Comparison of ENCODE assay signal across 8 cellular contexts in genomic region chr17:77542551-77543490, GRCh38.
DNase-seq lines count a peak whose midpoint lies in the region; ATAC-seq and TF ChIP-seq lines count a peak whose summit lies in the region.

No MANE protein-coding gene starts in this region.

- no peaks in the 10 kb centered on the region for H3K9me2 ChIP-seq in SK-N-SH

- peak in 1 of 2 experiments; percentile 69; a peak in 1 of 4 replicates for TF ChIP-seq EP300 in SK-N-SH (IDR thresholded peaks at IDR 0.05; ENCODE audit: borderline replicate concordance in 1 of 2, low read depth in 1 of 2, low read length in 1 of 2)

- H3K36me3 Mint-ChIP-seq in activated naive CD8-positive, alpha-beta T cell treated with anti-CD3 and anti-CD28 coated beads for 36 hours = no peaks in the 10 kb centered on the region
- no peaks in the 10 kb centered on the region for H3K36me3 Mint-ChIP-seq in progenitor cell of endocrine pancreas (ENCODE audit: insufficient read depth)

- peaks cover 2% of the 10 kb centered on the region for H3K4me1 Mint-ChIP-seq in activated naive CD8-positive, alpha-beta T cell treated with anti-CD3 and anti-CD28 coated beads for 36 hours
- H3K4me1 Mint-ChIP-seq in progenitor cell of endocrine pancreas (ENCODE audit: low read depth) = peaks cover 4% of the 10 kb centered on the region

- peaks cover 4% of the 10 kb centered on the region for H3K27me3 Mint-ChIP-seq in activated naive CD8-positive, alpha-beta T cell treated with anti-CD3 and anti-CD28 coated beads for 36 hours
- H3K27me3 Mint-ChIP-seq in progenitor cell of endocrine pancreas = peaks cover 63% of the 10 kb centered on the region

- peak; percentile 64 for DNase-seq in GDM1 (lab: John Stamatoyannopoulos, UW)
- DNase-seq in NCI-H1092 treated with DMSO at 0.1 percent for 48 hours (lab: John Stamatoyannopoulos, UW) = peak; percentile 80
- DNase-seq in SK-N-SH = peak; percentile 94
- DNase-seq in activated naive CD8-positive, alpha-beta T cell treated with anti-CD3 and anti-CD28 coated beads for 36 hours = peak; percentile 49
- DNase-seq in Right ventricle myocardium superior = peak; percentile 86
- DNase-seq in progenitor cell of endocrine pancreas (ENCODE audit: low spot score, unreplicated experiment) = peak; percentile 56

- H3K4me2 ChIP-seq in SK-N-SH = no peak overlapping the region

- ATAC-seq in Right ventricle myocardium superior (ENCODE audit: poor library complexity) (peak; percentile 96), HG03521 (IDR thresholded peaks at IDR 0.05; ENCODE audit: unreplicated experiment) (no peak), GM21515 (IDR thresholded peaks at IDR 0.05; ENCODE audit: unreplicated experiment) (no peak)

- peaks cover 52% of the 10 kb centered on the region for H3K27me3 ChIP-seq in SK-N-SH (ENCODE audit: insufficient read depth)

- H3K27ac ChIP-seq in SK-N-SH (ENCODE audit: low read depth in 2 of 2, low read length in 1 of 2) = 0 out of 4 replicates have a peak overlapping the region, but pooled peaks of 1 of the 2 experiments have one; percentile 18

- WGBS in SK-N-SH (ENCODE audit: low lambda C conversion rate) = 11% methylated on average over 13 of the region's 13 CpGs

- no peak overlapping the region for H3K9ac ChIP-seq in SK-N-SH

- H3K27ac Mint-ChIP-seq in activated naive CD8-positive, alpha-beta T cell treated with anti-CD3 and anti-CD28 coated beads for 36 hours = no peak overlapping the region
- no peak overlapping the region for H3K27ac Mint-ChIP-seq in progenitor cell of endocrine pancreas

- peak; percentile 100 for TF ChIP-seq RAD21 in SK-N-SH (IDR thresholded peaks at IDR 0.05; ENCODE audit: low read length)

- no peak overlapping the region for H2AFZ ChIP-seq in SK-N-SH (ENCODE audit: low read depth)

- peaks cover 4 to 23% of the 10 kb centered on the region in 2 experiments; a peak in 2 of 4 replicates for H3K4me1 ChIP-seq in SK-N-SH (ENCODE audit: control insufficient read depth in 1 of 2, insufficient read depth in 2 of 2, low read depth in 1 of 2, low read length in 1 of 2)

- POLR2A ChIA-PET in SK-N-SH (lab: Yijun Ruan, JAX) = interaction anchor here (0.5 to 2.1 kb wide), 7 partner anchors 10 to 498 kb away, joined by 3 to 22 read pairs (median 4); partner anchors contain the start of gene TNRC6C

- H3K4me3 ChIP-seq in SK-N-SH (ENCODE audit: low read depth in 2 of 2, low read length in 1 of 2) = peak overlapping the region in 1 of 2 experiments; percentile 8; a peak in 1 of 4 replicates

- intact Hi-C loops in Right ventricle myocardium superior (cut with DNase I) = loop anchor here (5.0 to 10.0 kb wide), 3 partner anchors 192 to 469 kb away; no protein-coding TSS in a partner anchor

- no peaks in the 10 kb centered on the region for H3K9me3 ChIP-seq in SK-N-SH

- H3K79me2 ChIP-seq in SK-N-SH (ENCODE audit: insufficient read depth) = no peaks in the 10 kb centered on the region

- H4K20me1 ChIP-seq in SK-N-SH (ENCODE audit: insufficient read depth) = no peaks in the 10 kb centered on the region

- TF ChIP-seq CTCF in SK-N-SH (IDR thresholded peaks at IDR 0.05) (peak; percentile 99), progenitor cell of endocrine pancreas (IDR thresholded peaks at IDR 0.05; ENCODE audit: unreplicated experiment) (peak; percentile 89)

- CTCF ChIA-PET in SK-N-SH (lab: Yijun Ruan, JAX) = interaction anchor here (0.6 to 7.0 kb wide), 131 partner anchors 8 to 708 kb away, joined by 3 to 246 read pairs (median 5); partner anchors contain the start of gene TNRC6C

- no peak overlapping the region for H3K4me3 Mint-ChIP-seq in activated naive CD8-positive, alpha-beta T cell treated with anti-CD3 and anti-CD28 coated beads for 36 hours
- no peak overlapping the region for H3K4me3 Mint-ChIP-seq in progenitor cell of endocrine pancreas (ENCODE audit: low read depth)

- H3K9me3 Mint-ChIP-seq in activated naive CD8-positive, alpha-beta T cell treated with anti-CD3 and anti-CD28 coated beads for 36 hours = no peaks in the 10 kb centered on the region
- no peaks in the 10 kb centered on the region for H3K9me3 Mint-ChIP-seq in progenitor cell of endocrine pancreas (ENCODE audit: low read depth)

- no peaks in the 10 kb centered on the region for H3F3A ChIP-seq in SK-N-SH (replicated peaks; ENCODE audit: insufficient read depth)

- no peaks in the 10 kb centered on the region for H3K36me3 ChIP-seq in SK-N-SH (replicated peaks in 1 of 2; ENCODE audit: control insufficient read depth in 1 of 2, insufficient read depth in 2 of 2, low read length in 1 of 2)

TF ChIP-seq in SK-N-SH, 30 proteins besides CTCF, POLR2A, EP300 and RAD21:
- TF ChIP-seq JUND (IDR thresholded peaks at IDR 0.05) = no peak
- TF ChIP-seq IRF3 (IDR thresholded peaks at IDR 0.05; ENCODE audit: low read depth, low read length) = no peak
- peak; percentile 53 for TF ChIP-seq CHD2 (IDR thresholded peaks at IDR 0.05; ENCODE audit: low read length, partially characterized antibody)
- peak; percentile 39; the same call in 1 of the 2 replicates for TF ChIP-seq NRF1 (IDR thresholded peaks at IDR 0.05; ENCODE audit: low read depth, low read length)
- peak; percentile 35; the same call in 1 of the 2 replicates for TF ChIP-seq MAX (IDR thresholded peaks at IDR 0.05; ENCODE audit: low read depth)
- peak; percentile 81 for TF ChIP-seq RCOR1 (IDR thresholded peaks at IDR 0.05; ENCODE audit: low read length)
- peak; percentile 76; the same call in 1 of the 2 replicates for TF ChIP-seq MXI1 (IDR thresholded peaks at IDR 0.05; ENCODE audit: low read depth, low read length)
- TF ChIP-seq RXRA (IDR thresholded peaks at IDR 0.05; ENCODE audit: borderline replicate concordance, low read depth) = no peak
- TF ChIP-seq SMC3 (IDR thresholded peaks at IDR 0.05; ENCODE audit: low read depth, low read length) = peak; percentile 99
TF ChIP-seq in SK-N-SH: peak in this region for 6.
